Comparison of ENCODE assay signal across 1 cellular context in the genomic region with DNA sequence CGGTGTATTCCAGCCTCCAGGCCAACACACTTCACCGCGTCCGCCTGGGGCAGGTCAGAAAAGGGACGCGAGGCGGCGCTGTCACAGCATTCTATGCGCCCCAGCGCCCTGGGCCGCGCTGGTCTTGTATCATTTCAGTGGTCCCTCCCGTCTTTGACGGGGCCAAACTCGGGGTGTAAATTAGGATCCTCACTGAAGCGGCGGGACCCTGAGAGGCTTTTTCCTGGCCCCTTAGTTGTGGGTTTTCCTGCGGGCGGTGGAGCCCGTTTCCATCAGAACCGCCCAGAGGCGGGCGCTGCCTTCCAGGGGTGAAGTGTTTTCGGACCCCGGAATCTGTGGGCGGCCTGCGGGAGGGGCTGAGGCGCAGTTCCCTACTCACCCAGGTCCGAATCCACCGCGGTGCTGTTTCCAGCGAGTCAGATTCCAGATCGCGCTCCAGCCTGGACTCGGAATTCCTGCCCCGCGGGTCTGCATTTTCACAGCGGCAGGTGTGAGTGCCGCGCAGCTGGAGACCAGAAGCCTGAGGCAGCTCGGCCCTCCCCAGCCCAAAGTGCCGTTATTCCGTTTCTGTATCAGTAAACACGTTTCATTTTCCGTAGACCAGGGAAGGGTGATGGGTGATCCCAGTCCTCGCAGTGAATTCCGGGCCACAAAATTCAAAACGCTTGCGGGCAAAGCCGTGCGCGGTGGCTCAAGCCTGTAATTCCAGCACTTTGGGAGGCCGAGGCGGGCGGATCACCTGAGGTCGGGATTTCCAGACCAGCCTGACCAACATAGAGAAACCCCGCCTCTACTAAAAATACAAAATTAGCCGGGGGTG.
TF ChIP-seq lines count a peak whose summit lies in the region.

No MANE protein-coding gene starts in this region.

TF ChIP-seq in HEK293, 187 proteins besides CTCF, POLR2A, EP300 and RAD21 (continued from another document):
- no peak for TF ChIP-seq ZNF560 (tag by site-specific recombination; IDR thresholded peaks at IDR 0.05; ENCODE audit: borderline replicate concordance)
- no peak for TF ChIP-seq ZNF677 (tag by site-specific recombination; IDR thresholded peaks at IDR 0.05)
- TF ChIP-seq, protein P1, sequence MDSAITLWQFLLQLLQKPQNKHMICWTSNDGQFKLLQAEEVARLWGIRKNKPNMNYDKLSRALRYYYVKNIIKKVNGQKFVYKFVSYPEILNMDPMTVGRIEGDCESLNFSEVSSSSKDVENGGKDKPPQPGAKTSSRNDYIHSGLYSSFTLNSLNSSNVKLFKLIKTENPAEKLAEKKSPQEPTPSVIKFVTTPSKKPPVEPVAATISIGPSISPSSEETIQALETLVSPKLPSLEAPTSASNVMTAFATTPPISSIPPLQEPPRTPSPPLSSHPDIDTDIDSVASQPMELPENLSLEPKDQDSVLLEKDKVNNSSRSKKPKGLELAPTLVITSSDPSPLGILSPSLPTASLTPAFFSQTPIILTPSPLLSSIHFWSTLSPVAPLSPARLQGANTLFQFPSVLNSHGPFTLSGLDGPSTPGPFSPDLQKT (IDR thresholded peaks at IDR 0.05; ENCODE audit: borderline replicate concordance, low read depth, low read length) = no peak
- TF ChIP-seq, protein P2, sequence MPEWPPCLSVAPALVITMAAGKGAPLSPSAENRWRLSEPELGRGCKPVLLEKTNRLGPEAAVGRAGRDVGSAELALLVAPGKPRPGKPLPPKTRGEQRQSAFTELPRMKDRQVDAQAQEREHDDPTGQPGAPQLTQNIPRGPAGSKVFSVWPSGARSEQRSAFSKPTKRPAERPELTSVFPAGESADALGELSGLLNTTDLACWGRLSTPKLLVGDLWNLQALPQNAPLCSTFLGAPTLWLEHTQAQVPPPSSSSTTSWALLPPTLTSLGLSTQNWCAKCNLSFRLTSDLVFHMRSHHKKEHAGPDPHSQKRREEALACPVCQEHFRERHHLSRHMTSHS (tag by site-specific recombination; IDR thresholded peaks at IDR 0.05) = no peak
- peak; percentile 99 for TF ChIP-seq ZBTB20 (tag by site-specific recombination; IDR thresholded peaks at IDR 0.05)
- TF ChIP-seq ZBTB21 (tag by site-specific recombination; IDR thresholded peaks at IDR 0.05) = 0 out of 2 replicates have a peak, but pooled peaks have one; percentile 52
- TF ChIP-seq ZNF274 (IDR thresholded peaks at IDR 0.05; ENCODE audit: low read length) = no peak
- no peak for TF ChIP-seq ZNF274 (tag by site-specific recombination; IDR thresholded peaks at IDR 0.05; ENCODE audit: borderline replicate concordance)
- no peak for TF ChIP-seq ZNF530 (tag by site-specific recombination; IDR thresholded peaks at IDR 0.05; ENCODE audit: low read depth)
- TF ChIP-seq, protein P3, sequence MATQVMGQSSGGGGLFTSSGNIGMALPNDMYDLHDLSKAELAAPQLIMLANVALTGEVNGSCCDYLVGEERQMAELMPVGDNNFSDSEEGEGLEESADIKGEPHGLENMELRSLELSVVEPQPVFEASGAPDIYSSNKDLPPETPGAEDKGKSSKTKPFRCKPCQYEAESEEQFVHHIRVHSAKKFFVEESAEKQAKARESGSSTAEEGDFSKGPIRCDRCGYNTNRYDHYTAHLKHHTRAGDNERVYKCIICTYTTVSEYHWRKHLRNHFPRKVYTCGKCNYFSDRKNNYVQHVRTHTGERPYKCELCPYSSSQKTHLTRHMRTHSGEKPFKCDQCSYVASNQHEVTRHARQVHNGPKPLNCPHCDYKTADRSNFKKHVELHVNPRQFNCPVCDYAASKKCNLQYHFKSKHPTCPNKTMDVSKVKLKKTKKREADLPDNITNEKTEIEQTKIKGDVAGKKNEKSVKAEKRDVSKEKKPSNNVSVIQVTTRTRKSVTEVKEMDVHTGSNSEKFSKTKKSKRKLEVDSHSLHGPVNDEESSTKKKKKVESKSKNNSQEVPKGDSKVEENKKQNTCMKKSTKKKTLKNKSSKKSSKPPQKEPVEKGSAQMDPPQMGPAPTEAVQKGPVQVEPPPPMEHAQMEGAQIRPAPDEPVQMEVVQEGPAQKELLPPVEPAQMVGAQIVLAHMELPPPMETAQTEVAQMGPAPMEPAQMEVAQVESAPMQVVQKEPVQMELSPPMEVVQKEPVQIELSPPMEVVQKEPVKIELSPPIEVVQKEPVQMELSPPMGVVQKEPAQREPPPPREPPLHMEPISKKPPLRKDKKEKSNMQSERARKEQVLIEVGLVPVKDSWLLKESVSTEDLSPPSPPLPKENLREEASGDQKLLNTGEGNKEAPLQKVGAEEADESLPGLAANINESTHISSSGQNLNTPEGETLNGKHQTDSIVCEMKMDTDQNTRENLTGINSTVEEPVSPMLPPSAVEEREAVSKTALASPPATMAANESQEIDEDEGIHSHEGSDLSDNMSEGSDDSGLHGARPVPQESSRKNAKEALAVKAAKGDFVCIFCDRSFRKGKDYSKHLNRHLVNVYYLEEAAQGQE (tag by site-specific recombination; IDR thresholded peaks at IDR 0.05) = peak; percentile 43; the same call in 1 of the 2 replicates
- TF ChIP-seq ZNF311 (tag by site-specific recombination; IDR thresholded peaks at IDR 0.05; ENCODE audit: borderline replicate concordance) = no peak
- TF ChIP-seq SCRT2 (tag by site-specific recombination; IDR thresholded peaks at IDR 0.05) = no peak
- TF ChIP-seq ZIC2 (tag by site-specific recombination; IDR thresholded peaks at IDR 0.05) = peak; percentile 50
- TF ChIP-seq ZBTB26 (tag by site-specific recombination; optimal IDR thresholded peaks at IDR 0.05) = peak; percentile 53
- TF ChIP-seq ZNF654 (tag by site-specific recombination; IDR thresholded peaks at IDR 0.05; ENCODE audit: low read depth) = peak; percentile 99
- no peak for TF ChIP-seq ZNF555 (tag by site-specific recombination; conservative IDR thresholded peaks at IDR 0.05)
- TF ChIP-seq ZNF335 (tag by site-specific recombination; conservative IDR thresholded peaks at IDR 0.05) = no peak; the same call in none of the 2 replicates
- TF ChIP-seq, protein P4, sequence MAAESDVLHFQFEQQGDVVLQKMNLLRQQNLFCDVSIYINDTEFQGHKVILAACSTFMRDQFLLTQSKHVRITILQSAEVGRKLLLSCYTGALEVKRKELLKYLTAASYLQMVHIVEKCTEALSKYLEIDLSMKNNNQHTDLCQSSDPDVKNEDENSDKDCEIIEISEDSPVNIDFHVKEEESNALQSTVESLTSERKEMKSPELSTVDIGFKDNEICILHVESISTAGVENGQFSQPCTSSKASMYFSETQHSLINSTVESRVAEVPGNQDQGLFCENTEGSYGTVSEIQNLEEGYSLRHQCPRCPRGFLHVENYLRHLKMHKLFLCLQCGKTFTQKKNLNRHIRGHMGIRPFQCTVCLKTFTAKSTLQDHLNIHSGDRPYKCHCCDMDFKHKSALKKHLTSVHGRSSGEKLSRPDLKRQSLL (tag by site-specific recombination; IDR thresholded peaks at IDR 0.05) = no peak
- TF ChIP-seq ZNF341 (tag by site-specific recombination; IDR thresholded peaks at IDR 0.05; ENCODE audit: low read depth) = peak; percentile 73
- peak; percentile 67; the same call in 1 of the 2 replicates for TF ChIP-seq ZNF324 (tag by site-specific recombination; IDR thresholded peaks at IDR 0.05)
- TF ChIP-seq GLI4 (tag by site-specific recombination; IDR thresholded peaks at IDR 0.05) = no peak
- TF ChIP-seq ZNF473 (tag by site-specific recombination; IDR thresholded peaks at IDR 0.05) = no peak
- TF ChIP-seq IKZF3 (tag by site-specific recombination; IDR thresholded peaks at IDR 0.05) = peak; percentile 74
- TF ChIP-seq ZNF600 (tag by site-specific recombination; IDR thresholded peaks at IDR 0.05) = peak; percentile 90
- no peak for TF ChIP-seq ZNF157 (tag by site-specific recombination; IDR thresholded peaks at IDR 0.05)
